In genomic region chr5:94901071-94901979, GRCh38 we compare ENCODE assay signal across 10 cellular contexts.
A peak's percentile ranks its signal among the peaks of the same experiment; 100 is the strongest.
DNase-seq lines count a peak whose midpoint lies in the region; ATAC-seq lines count a peak whose summit lies in the region.
"Had no signal": no experiment of that assay in that cellular context is flagged by ENCODE, and none has a peak within 500 bp of the region (broad histone marks: within the 10 kb centered on the region; RNA-seq: fewer than 3 reads in every experiment).

No MANE protein-coding gene starts in this region.

- no peaks in the 10 kb centered on the region for H3K36me3 Mint-ChIP-seq in activated naive CD4-positive, alpha-beta T cell treated with anti-CD3 and anti-CD28 coated beads for 36 hours (ENCODE audit: low read depth)

- no peaks in the 10 kb centered on the region for H3K27me3 Mint-ChIP-seq in activated naive CD4-positive, alpha-beta T cell treated with anti-CD3 and anti-CD28 coated beads for 36 hours (ENCODE audit: low read depth)

- H3K4me1 Mint-ChIP-seq in activated naive CD4-positive, alpha-beta T cell treated with anti-CD3 and anti-CD28 coated beads for 36 hours (ENCODE audit: low read depth): peaks cover 3% of the 10 kb centered on the region
- H3K4me1 Mint-ChIP-seq: nephron had no signal

- no peak overlapping the region for H3K4me3 Mint-ChIP-seq in activated naive CD4-positive, alpha-beta T cell treated with anti-CD3 and anti-CD28 coated beads for 36 hours
- H3K4me3 Mint-ChIP-seq: nephron had no signal

- no peaks in the 10 kb centered on the region for H3K9me3 Mint-ChIP-seq in activated naive CD4-positive, alpha-beta T cell treated with anti-CD3 and anti-CD28 coated beads for 36 hours
- H3K9me3 Mint-ChIP-seq: nephron had no signal

- CTCF ChIA-PET in activated naive CD4-positive, alpha-beta T cell treated with anti-CD3 and anti-CD28 coated beads for 36 hours (lab: Charles Lee): no interaction called here

- peak; percentile 77 for ATAC-seq in GM18499 (IDR thresholded peaks at IDR 0.05; ENCODE audit: insufficient read depth, unreplicated experiment)
- ATAC-seq: Panc1 had no signal

- DNase-seq in HCEC 1CT: peak; percentile 90
- peak; percentile 47 for DNase-seq in M059J (ENCODE audit: low read depth)
- DNase-seq in iris pigment epithelial cell (ENCODE audit: low read depth): peak; percentile 91
- DNase-seq in NCI-H2029 treated with DMSO at 0.1 percent for 48 hours (lab: John Stamatoyannopoulos, UW): no peak
- DNase-seq in amniotic stem cell (lab: John Stamatoyannopoulos, UW): no peak
- no peak for DNase-seq in activated CD8-positive, alpha-beta memory T cell treated with anti-CD3 and anti-CD28 coated beads, Interleukin-2, amount 50 U/mL, for 48 hours
- no peak for DNase-seq in activated naive CD4-positive, alpha-beta T cell treated with anti-CD3 and anti-CD28 coated beads for 36 hours

- H3K27ac Mint-ChIP-seq in activated naive CD4-positive, alpha-beta T cell treated with anti-CD3 and anti-CD28 coated beads for 36 hours: no peak overlapping the region
- H3K27ac Mint-ChIP-seq: nephron had no signal

- intact Hi-C loops in activated naive CD4-positive, alpha-beta T cell treated with anti-CD3 and anti-CD28 coated beads for 36 hours (cut with micrococcal nuclease): loop anchor here (10.0 kb wide), 1 partner anchor 987 kb away; no protein-coding TSS in a partner anchor

Comparison
In these comparisons a context has a peak if more than half of its experiments do, and no peak if none do; other contexts are left out.
1. DNase-seq: peak in HCEC 1CT (single experiment), M059J (single experiment) and iris pigment epithelial cell (single experiment); none in NCI-H2029 treated with DMSO at 0.1 percent for 48 hours (single experiment), amniotic stem cell (single experiment), activated CD8-positive, alpha-beta memory T cell treated with anti-CD3 and anti-CD28 coated beads, Interleukin-2, amount 50 U/mL, for 48 hours (single experiment) and activated naive CD4-positive, alpha-beta T cell treated with anti-CD3 and anti-CD28 coated beads for 36 hours (single experiment).